1 cellular context compared by ENCODE assay signal in genomic region chr11:35271031-35271430, GRCh38.
TF ChIP-seq lines count a peak whose summit lies in the region.

No MANE protein-coding gene starts in this region.

TF ChIP-seq in GM12878, 131 proteins besides CTCF, POLR2A, EP300 and RAD21 (continued from another document):
- no peak for TF ChIP-seq RELB (IDR thresholded peaks at IDR 0.05; ENCODE audit: low read depth)
- TF ChIP-seq ZNF592 (IDR thresholded peaks at IDR 0.05) = no peak
- no peak for TF ChIP-seq SMC3 (IDR thresholded peaks at IDR 0.05; ENCODE audit: borderline replicate concordance, low read length)
- TF ChIP-seq MTA3 (IDR thresholded peaks at IDR 0.05; ENCODE audit: borderline replicate concordance, low read length) = 0 out of 2 replicates have a peak, but pooled peaks have one; percentile 6
